Comparison of ENCODE assay signal across 11 cellular contexts in genomic region chr19:15381864-15382263, GRCh38. TPM values are rescaled to one million over a fixed set of nuclear protein-coding genes. Genes with fewer than 3 reads are reported as not detected.
DNase-seq lines count a peak whose midpoint lies in the region; ATAC-seq and TF ChIP-seq lines count a peak whose summit lies in the region.
"Had no signal": no experiment of that assay in that cellular context is flagged by ENCODE, and none has a peak within 500 bp of the region (broad histone marks: within the 10 kb centered on the region; RNA-seq: fewer than 3 reads in every experiment).

No MANE protein-coding gene starts in this region.

- intact Hi-C loops in CD8-positive, alpha-beta T cell (cut with DNase I, micrococcal nuclease): loop anchor here in 1 of 2 experiments (2.0 kb wide), 1 partner anchor 117 kb away; no protein-coding TSS in a partner anchor

- H3K36me3 Mint-ChIP-seq in CD8-positive, alpha-beta T cell: peaks cover 11% of the 10 kb centered on the region
- H3K36me3 Mint-ChIP-seq in chondrocyte (ENCODE audit: low read depth) (peaks cover 4% of the 10 kb centered on the region), neural progenitor cell (peaks cover 8% of the 10 kb centered on the region)

- H3K9me3 ChIP-seq in CD8-positive, alpha-beta T cell (ENCODE audit: low read length): no peaks in the 10 kb centered on the region
- H3K9me3 ChIP-seq in Karpas-422 (ENCODE audit: low read length) (no peaks in the 10 kb centered on the region), neural progenitor cell (ENCODE audit: low read depth) (no peaks in the 10 kb centered on the region)
- H3K9me3 ChIP-seq: mucosa of descending colon, SJSA1 had no signal

- peaks cover 48% of the 10 kb centered on the region for H3F3A ChIP-seq in neural progenitor cell (ENCODE audit: low read depth)

- no peaks in the 10 kb centered on the region for H3K9me3 Mint-ChIP-seq in CD8-positive, alpha-beta T cell
- H3K9me3 Mint-ChIP-seq in chondrocyte (ENCODE audit: low read depth): no peaks in the 10 kb centered on the region
- no peaks in the 10 kb centered on the region for H3K9me3 Mint-ChIP-seq in neural progenitor cell

- no peak overlapping the region for H3K4me3 ChIP-seq in CD8-positive, alpha-beta T cell (ENCODE audit: low read depth, low read length)
- no peak overlapping the region for H3K4me3 ChIP-seq in Karpas-422 (ENCODE audit: low read length)
- no peak overlapping the region for H3K4me3 ChIP-seq in neural progenitor cell
- H3K4me3 ChIP-seq: mucosa of descending colon, SJSA1 had no signal

- H3K4me2 ChIP-seq in Karpas-422 (ENCODE audit: low read depth, low read length, poor library complexity, severe bottlenecking) (peak overlapping the region; percentile 90), neural progenitor cell (no peak overlapping the region)

- peaks cover 18% of the 10 kb centered on the region for H3K4me1 ChIP-seq in CD8-positive, alpha-beta T cell (ENCODE audit: insufficient read depth, low read length)
- H3K4me1 ChIP-seq in Karpas-422 (ENCODE audit: low read length) (peaks cover 49% of the 10 kb centered on the region), neural progenitor cell (peaks cover 9% of the 10 kb centered on the region)

- CTCF ChIA-PET in CD8-positive, alpha-beta T cell (lab: Charles Lee): interaction anchor here (0.5 to 0.7 kb wide), 2 partner anchors 31 to 174 kb away, joined by 3 read pairs; no protein-coding TSS in a partner anchor

- no peaks in the 10 kb centered on the region for H3K27me3 Mint-ChIP-seq in CD8-positive, alpha-beta T cell (ENCODE audit: low read depth)
- H3K27me3 Mint-ChIP-seq in chondrocyte (ENCODE audit: low read depth) (no peaks in the 10 kb centered on the region), neural progenitor cell (ENCODE audit: insufficient read depth, low read depth) (peaks cover 5% of the 10 kb centered on the region)

- H2AFZ ChIP-seq in Karpas-422 (ENCODE audit: low read length) (no peak overlapping the region), neural progenitor cell (replicated peaks) (no peak overlapping the region)

- POLR2A ChIA-PET in CD8-positive, alpha-beta T cell (lab: Charles Lee): no interaction called here

- no peak for TF ChIP-seq CTCF in CD8-positive, alpha-beta T cell (IDR thresholded peaks at IDR 0.05)
- TF ChIP-seq CTCF in chondrocyte (IDR thresholded peaks at IDR 0.05) (no peak), neural progenitor cell (IDR thresholded peaks at IDR 0.05) (no peak)

- no peak overlapping the region for H3K9ac ChIP-seq in Karpas-422 (ENCODE audit: low read length)
- H3K9ac ChIP-seq in neural progenitor cell: no peak overlapping the region

- H3K9me2 ChIP-seq in Karpas-422 (replicated peaks; ENCODE audit: insufficient read depth, low read length): no peaks in the 10 kb centered on the region

- peaks cover 7% of the 10 kb centered on the region; the same call in 1 of the 2 replicates for H4K20me1 ChIP-seq in Karpas-422 (ENCODE audit: insufficient read depth, low read depth, low read length)
- H4K20me1 ChIP-seq in neural progenitor cell (ENCODE audit: low read depth): peaks cover 35% of the 10 kb centered on the region

- peaks cover 43% of the 10 kb centered on the region for H3K79me2 ChIP-seq in Karpas-422 (ENCODE audit: low read length)
- H3K79me2 ChIP-seq in neural progenitor cell (ENCODE audit: low read depth): peaks cover 68% of the 10 kb centered on the region

- H3K27ac Mint-ChIP-seq in CD8-positive, alpha-beta T cell: peak overlapping the region; percentile 52
- peak overlapping the region; percentile 5 for H3K27ac Mint-ChIP-seq in chondrocyte (ENCODE audit: unreplicated experiment)
- H3K27ac Mint-ChIP-seq in neural progenitor cell: no peak overlapping the region

- no peak for ATAC-seq in CD8-positive, alpha-beta T cell
- ATAC-seq in GM21528 (IDR thresholded peaks at IDR 0.05; ENCODE audit: low FRiP score, unreplicated experiment): no peak
- ATAC-seq: mucosa of descending colon had no signal

- H3K4me1 Mint-ChIP-seq in CD8-positive, alpha-beta T cell (ENCODE audit: low read depth): peaks cover 26% of the 10 kb centered on the region
- H3K4me1 Mint-ChIP-seq in chondrocyte (ENCODE audit: low read depth) (peaks cover 28% of the 10 kb centered on the region), neural progenitor cell (peaks cover 28% of the 10 kb centered on the region)

- DNase-seq in CD8-positive, alpha-beta T cell: no peak
- DNase-seq in Karpas-422: no peak
- peak; percentile 24 for DNase-seq in chondrocyte (ENCODE audit: low spot score)
- DNase-seq in neural progenitor cell (ENCODE audit: low spot score): no peak
- no peak for DNase-seq in HPDE6-E6E7 (ENCODE audit: extremely low spot score)
- no peak for DNase-seq in epidermal melanocyte (ENCODE audit: insufficient read length, low spot score)
- DNase-seq: mucosa of descending colon, NCI-H2081 had no signal

- no peak overlapping the region for H3K27ac ChIP-seq in CD8-positive, alpha-beta T cell (ENCODE audit: low read depth, low read length)
- H3K27ac ChIP-seq in Karpas-422 (ENCODE audit: low read length): peak overlapping the region; percentile 43
- H3K27ac ChIP-seq in neural progenitor cell: no peak overlapping the region
- H3K27ac ChIP-seq: SJSA1 had no signal

- no peaks in the 10 kb centered on the region for H3K27me3 ChIP-seq in CD8-positive, alpha-beta T cell (ENCODE audit: insufficient read depth, low read length)
- H3K27me3 ChIP-seq in Karpas-422 (ENCODE audit: low read length) (no peaks in the 10 kb centered on the region), neural progenitor cell (no peaks in the 10 kb centered on the region)
- H3K27me3 ChIP-seq: SJSA1 had no signal

- peaks cover under 1% of the 10 kb centered on the region for H3K36me3 ChIP-seq in CD8-positive, alpha-beta T cell (ENCODE audit: insufficient read depth, low read length)
- H3K36me3 ChIP-seq in Karpas-422 (ENCODE audit: insufficient read depth, low read length) (peaks cover 6% of the 10 kb centered on the region; the same call in 1 of the 2 replicates), neural progenitor cell (peaks cover 3% of the 10 kb centered on the region)

- peak overlapping the region; percentile 88 for H3K4me3 Mint-ChIP-seq in CD8-positive, alpha-beta T cell
- H3K4me3 Mint-ChIP-seq in chondrocyte (ENCODE audit: unreplicated experiment) (no peak overlapping the region), neural progenitor cell (peak overlapping the region; percentile 81)
- H3K4me3 Mint-ChIP-seq: CD14-positive monocyte had no signal

RNA-seq across cellular contexts. Expression of gene AKAP8, which starts 2.3 kb away (rescaled TPM):
- 100 to 1,000 TPM in 1 of 2 experiments, 10 to 100 TPM in 1; 97.4 to 109 TPM for total RNA-seq in CD8-positive, alpha-beta T cell
- total RNA-seq in Karpas-422 (2014; rRNA removed; shearing (Covaris generic); ENCODE audit: low replicate concordance): 11.7 and 19.9 TPM in 2 replicates
- total RNA-seq in chondrocyte (21.3 to 23.5 TPM (median 23.0 TPM) in 3 replicates), neural progenitor cell (ENCODE audit: low replicate concordance) (20.1 and 23.7 TPM in 2 replicates)

RNA-seq across cellular contexts. Expression of gene AKAP8L, which starts 36.9 kb away (rescaled TPM):
- total RNA-seq in CD8-positive, alpha-beta T cell: 100 to 1,000 TPM; 174 to 199 TPM
- total RNA-seq in Karpas-422 (2014; rRNA removed; shearing (Covaris generic); ENCODE audit: low replicate concordance): 82.4 and 108 TPM in 2 replicates
- total RNA-seq in chondrocyte (69.5 to 103 TPM (median 76.0 TPM) in 3 replicates), neural progenitor cell (ENCODE audit: low replicate concordance) (131 and 210 TPM in 2 replicates)

RNA-seq across cellular contexts. Expression of gene BRD4, which starts 49.5 kb away (rescaled TPM):
- 100 to 1,000 TPM; 123 to 128 TPM for total RNA-seq in CD8-positive, alpha-beta T cell
- total RNA-seq in Karpas-422 (2014; rRNA removed; shearing (Covaris generic); ENCODE audit: low replicate concordance): 41.4 and 58.6 TPM in 2 replicates
- total RNA-seq in chondrocyte (83.8 to 108 TPM (median 104 TPM) in 3 replicates), neural progenitor cell (ENCODE audit: low replicate concordance) (14.5 and 20.9 TPM in 2 replicates)
